In genomic region chr3:10248984-10249748, GRCh38 we compare ENCODE assay signal across 1 cellular context.
A peak's percentile ranks its signal among the peaks of the same experiment; 100 is the strongest.
TF ChIP-seq lines count a peak whose summit lies in the region.

No MANE protein-coding gene starts in this region.

TF ChIP-seq in HEK293, 187 proteins besides CTCF, POLR2A, EP300 and RAD21 (continued from another document):
- TF ChIP-seq ZNF768 (tag by site-specific recombination; IDR thresholded peaks at IDR 0.05) (no peak), ZFHX2 (tag by site-specific recombination; conservative IDR thresholded peaks at IDR 0.05) (peak; percentile 64), ZNF394 (tag by site-specific recombination; IDR thresholded peaks at IDR 0.05; ENCODE audit: borderline replicate concordance) (0 out of 2 replicates have a peak, but pooled peaks have one; percentile 11), SP3 (tag by site-specific recombination; IDR thresholded peaks at IDR 0.05) (peak; percentile 48; the same call in 1 of the 2 replicates), SP2 (tag by site-specific recombination; IDR thresholded peaks at IDR 0.05) (peak; percentile 10; the same call in 1 of the 2 replicates), ZNF777 (tag by site-specific recombination; IDR thresholded peaks at IDR 0.05; ENCODE audit: borderline replicate concordance) (peak; percentile 49; the same call in 1 of the 2 replicates), ZNF791 (tag by site-specific recombination; IDR thresholded peaks at IDR 0.05) (no peak), ZFP37 (tag by site-specific recombination; IDR thresholded peaks at IDR 0.05) (no peak), ZNF404 (tag by site-specific recombination; IDR thresholded peaks at IDR 0.05) (no peak), ZNF792 (tag by site-specific recombination; IDR thresholded peaks at IDR 0.05) (no peak), ZNF155 (tag by site-specific recombination; IDR thresholded peaks at IDR 0.05) (no peak), ZBTB20 (tag by site-specific recombination; IDR thresholded peaks at IDR 0.05) (peak; percentile 83), ZNF558 (tag by site-specific recombination; IDR thresholded peaks at IDR 0.05) (no peak), ZNF529 (tag by site-specific recombination; IDR thresholded peaks at IDR 0.05; ENCODE audit: insufficient replicate concordance) (no peak), ZNF37A (tag by site-specific recombination; IDR thresholded peaks at IDR 0.05) (no peak), EGR2 (tag by site-specific recombination; IDR thresholded peaks at IDR 0.05; ENCODE audit: low read depth) (peak; percentile 50; the same call in 1 of the 2 replicates)
